Comparison of ENCODE assay signal across 7 cellular contexts in the genomic region with DNA sequence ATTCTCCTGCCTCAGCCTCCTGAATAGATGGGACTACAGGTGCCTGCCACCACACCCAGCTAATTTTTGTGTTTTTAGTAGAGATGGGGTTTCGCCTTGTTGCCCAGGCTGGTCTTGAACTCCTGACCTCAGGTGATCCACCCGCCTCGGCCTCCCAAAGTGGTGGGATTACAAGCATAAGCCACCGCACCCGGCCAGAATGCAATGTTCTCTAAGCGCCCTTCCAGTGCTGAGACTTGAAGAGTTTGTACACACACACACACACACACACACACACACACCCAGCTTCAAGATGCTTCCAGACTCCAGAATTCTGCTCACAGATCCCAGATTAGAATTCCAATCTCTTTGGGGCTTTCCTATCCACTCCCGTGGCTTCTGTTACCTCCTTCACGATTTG.
DNase-seq lines count a peak whose midpoint lies in the region; TF ChIP-seq lines count a peak whose summit lies in the region.
"Not testable (repeated sequence)": the region's sequence is repeated elsewhere in the genome, so short reads cannot be mapped to it uniquely, and the experiment has no call there.

No MANE protein-coding gene starts in this region.

- not testable (repeated sequence) for H3K79me2 ChIP-seq in Karpas-422 (ENCODE audit: low read length)

- peak overlapping the region; percentile 59 for H3K4me2 ChIP-seq in Karpas-422 (ENCODE audit: low read depth, low read length, poor library complexity, severe bottlenecking)

- 90 to 96% (median 93%) methylated on average over 5 to 8 of the region's 8 CpGs for WGBS in spleen, 5 donors

- peaks cover 76% of the 10 kb centered on the region for H3K4me1 ChIP-seq in Karpas-422 (ENCODE audit: low read length)
- not testable (repeated sequence) for H3K4me1 ChIP-seq in colonic mucosa, right atrium auricular region, spleen, tibial artery

- H3K4me3 ChIP-seq in Karpas-422 (ENCODE audit: low read length): peak overlapping the region; percentile 15; the same call in 1 of the 2 replicates
- not testable (repeated sequence) for H3K4me3 ChIP-seq in colonic mucosa, right atrium auricular region, spleen, tibial artery

- not testable (repeated sequence) for TF ChIP-seq POLR2A in spleen (IDR thresholded peaks at IDR 0.05)

- intact Hi-C loops in colonic mucosa (cut with DNase I); spleen (cut with DNase I; ENCODE audit: low total_unique reads); tibial artery (cut with DNase I; ENCODE audit: low total_unique reads): not testable (repeated sequence)

- not testable (repeated sequence) for H2AFZ ChIP-seq in Karpas-422 (ENCODE audit: low read length)

- H3K27me3 ChIP-seq in Karpas-422 (ENCODE audit: low read length); colonic mucosa; right atrium auricular region; spleen (replicated peaks in 1 of 7); tibial artery: not testable (repeated sequence)

- H4K20me1 ChIP-seq in Karpas-422 (ENCODE audit: insufficient read depth, low read depth, low read length): not testable (repeated sequence)

- H3K36me3 ChIP-seq in Karpas-422 (ENCODE audit: insufficient read depth, low read length); colonic mucosa; right atrium auricular region; spleen; tibial artery: not testable (repeated sequence)

- H3K9ac ChIP-seq in Karpas-422 (ENCODE audit: low read length): 0 out of 2 replicates have a peak overlapping the region, but pooled peaks have one; percentile 42
- H3K9ac ChIP-seq in colonic mucosa (ENCODE audit: low read depth in 2 of 2, low read length in 2 of 2): not testable (repeated sequence)

- not testable (repeated sequence) for TF ChIP-seq CTCF in colonic mucosa (IDR thresholded peaks at IDR 0.05); right atrium auricular region (IDR thresholded peaks at IDR 0.05); spleen (IDR thresholded peaks at IDR 0.05 in 8 of 11, conservative IDR thresholded peaks at IDR 0.05 in 3 of 11); tibial artery (IDR thresholded peaks at IDR 0.05)

- H3K9me2 ChIP-seq in Karpas-422 (replicated peaks; ENCODE audit: insufficient read depth, low read length): not testable (repeated sequence)

- H3K27ac ChIP-seq in Karpas-422 (ENCODE audit: low read length): peak overlapping the region; percentile 76
- not testable (repeated sequence) for H3K27ac ChIP-seq in colonic mucosa, right atrium auricular region, spleen, tibial artery

- not testable (repeated sequence) for H3K9me3 ChIP-seq in Karpas-422 (ENCODE audit: low read length); colonic mucosa; right atrium auricular region; spleen; tibial artery

- not testable (repeated sequence) for DNase-seq in Karpas-422
- peak; percentile 9 for DNase-seq in colonic mucosa
- peak; percentile 30 for DNase-seq in right atrium auricular region (ENCODE audit: low spot score)
- DNase-seq in mesenteric fat pad (ENCODE audit: low spot score): peak; percentile 62
- DNase-seq in spleen: peak; percentile 13
- peak; percentile 9 to 25 for DNase-seq in tibial artery
- DNase-seq in ureter (ENCODE audit: low spot score): peak; percentile 7
